ENCODE assay signal across 8 cellular contexts in the genomic region with DNA sequence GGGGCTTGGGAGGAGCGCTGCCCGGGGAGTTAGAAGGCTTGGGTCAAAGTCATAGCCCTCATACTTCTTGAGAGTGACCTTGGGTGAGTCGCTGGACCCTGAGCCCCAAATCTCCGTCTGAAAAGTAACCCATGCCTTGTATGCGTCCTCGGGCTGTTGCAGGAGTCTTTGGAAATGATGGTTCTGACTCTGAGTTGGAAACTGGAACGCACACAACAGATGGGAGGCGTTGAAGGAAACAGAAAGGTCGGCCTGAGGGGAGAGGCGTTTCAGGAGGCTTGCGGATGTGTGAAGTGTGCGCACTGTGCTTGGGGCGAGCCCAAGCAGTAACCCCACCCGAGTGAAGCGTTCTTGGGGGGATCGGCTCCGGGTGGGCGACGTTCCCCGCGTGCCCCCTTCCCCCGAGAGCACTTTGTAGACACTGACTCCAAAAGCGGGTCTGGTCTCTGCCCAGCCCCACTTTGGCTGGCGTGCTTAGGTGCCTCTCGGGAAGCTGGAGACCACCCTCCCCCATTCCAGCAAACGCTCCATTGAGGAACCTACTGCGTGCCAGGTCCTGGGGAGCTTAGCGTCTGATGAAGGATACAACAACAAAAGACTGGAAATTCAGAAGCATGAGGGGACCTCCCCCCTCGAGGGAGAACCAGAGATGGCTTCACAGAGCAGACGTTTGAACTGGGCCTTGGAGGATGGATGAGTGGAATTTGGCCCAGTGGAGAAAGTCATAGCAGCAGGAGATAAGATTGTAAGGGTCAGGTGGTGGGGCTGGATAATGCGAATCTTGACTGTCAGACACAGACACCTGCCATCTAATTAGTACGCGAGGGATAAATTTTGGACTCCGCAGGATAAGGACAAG. TPM values are rescaled to one million over a fixed set of nuclear protein-coding genes. Genes with fewer than 3 reads are reported as not detected.
A peak's percentile ranks its signal among the peaks of the same experiment; 100 is the strongest.
DNase-seq lines count a peak whose midpoint lies in the region; ATAC-seq and TF ChIP-seq lines count a peak whose summit lies in the region.

No MANE protein-coding gene starts in this region.

- no peaks in the 10 kb centered on the region for H3K27me3 Mint-ChIP-seq in activated CD4-positive, alpha-beta memory T cell treated with anti-CD3 and anti-CD28 coated beads for 36 hours
- H3K27me3 Mint-ChIP-seq in glutamatergic neuron (ENCODE audit: unreplicated experiment) (peaks cover 2% of the 10 kb centered on the region), progenitor cell of endocrine pancreas (no peaks in the 10 kb centered on the region), Calu3 (ENCODE audit: unreplicated experiment) (no peaks in the 10 kb centered on the region)

- no TSS peak for BruUV-seq in Calu3 (replicated peaks; lab: Mats Ljungman, UMichigan)

- peak overlapping the region; percentile 84 for H3K4me3 Mint-ChIP-seq in activated CD4-positive, alpha-beta memory T cell treated with anti-CD3 and anti-CD28 coated beads for 36 hours
- H3K4me3 Mint-ChIP-seq in glutamatergic neuron (ENCODE audit: unreplicated experiment) (peak overlapping the region; percentile 83), progenitor cell of endocrine pancreas (ENCODE audit: low read depth) (peak overlapping the region; percentile 86), Calu3 (ENCODE audit: low read depth, unreplicated experiment) (no peak overlapping the region)

- ATAC-seq in GM21737 (IDR thresholded peaks at IDR 0.05; ENCODE audit: unreplicated experiment) (no peak), HG03520 (IDR thresholded peaks at IDR 0.05; ENCODE audit: unreplicated experiment) (no peak)

- H3K9me3 Mint-ChIP-seq in activated CD4-positive, alpha-beta memory T cell treated with anti-CD3 and anti-CD28 coated beads for 36 hours: no peaks in the 10 kb centered on the region
- H3K9me3 Mint-ChIP-seq in glutamatergic neuron (ENCODE audit: unreplicated experiment) (peaks cover 8% of the 10 kb centered on the region), progenitor cell of endocrine pancreas (ENCODE audit: low read depth) (no peaks in the 10 kb centered on the region), Calu3 (ENCODE audit: low read depth, unreplicated experiment) (no peaks in the 10 kb centered on the region)

- CTCF ChIA-PET in activated CD4-positive, alpha-beta memory T cell treated with anti-CD3 and anti-CD28 coated beads for 36 hours (lab: Charles Lee): interaction anchor here (0.7 to 3.9 kb wide), 6 partner anchors 9 to 255 kb away, joined by 3 to 14 read pairs (median 4); no protein-coding TSS in a partner anchor
- CTCF ChIA-PET in Calu3 (lab: Charles Lee): no interaction called here

- peak; percentile 61 for DNase-seq in activated effector memory CD4-positive, alpha-beta T cell treated with anti-CD3 and anti-CD28 coated beads, Interleukin-2, amount 50 U/mL, for 16 hours
- DNase-seq in activated effector memory CD4-positive, alpha-beta T cell treated with Interleukin-2 at 50 U/mL for 16 hours: no peak
- DNase-seq in activated CD4-positive, alpha-beta memory T cell treated with anti-CD3 and anti-CD28 coated beads for 36 hours: peak; percentile 22
- DNase-seq in glutamatergic neuron: no peak
- no peak for DNase-seq in progenitor cell of endocrine pancreas (ENCODE audit: low spot score, unreplicated experiment)
- no peak for DNase-seq in Calu3

- peaks cover 2% of the 10 kb centered on the region for H3K36me3 Mint-ChIP-seq in activated CD4-positive, alpha-beta memory T cell treated with anti-CD3 and anti-CD28 coated beads for 36 hours
- H3K36me3 Mint-ChIP-seq in glutamatergic neuron (ENCODE audit: unreplicated experiment): no peaks in the 10 kb centered on the region
- peaks cover 2% of the 10 kb centered on the region for H3K36me3 Mint-ChIP-seq in progenitor cell of endocrine pancreas (ENCODE audit: insufficient read depth)
- no peaks in the 10 kb centered on the region for H3K36me3 Mint-ChIP-seq in Calu3 (ENCODE audit: insufficient read depth, unreplicated experiment)

- peaks cover 19% of the 10 kb centered on the region for H3K4me1 Mint-ChIP-seq in activated CD4-positive, alpha-beta memory T cell treated with anti-CD3 and anti-CD28 coated beads for 36 hours (ENCODE audit: low read depth)
- peaks cover 17% of the 10 kb centered on the region for H3K4me1 Mint-ChIP-seq in glutamatergic neuron (ENCODE audit: low read depth, unreplicated experiment)
- H3K4me1 Mint-ChIP-seq in progenitor cell of endocrine pancreas (ENCODE audit: low read depth): peaks cover 18% of the 10 kb centered on the region
- no peaks in the 10 kb centered on the region for H3K4me1 Mint-ChIP-seq in Calu3 (ENCODE audit: low read depth, unreplicated experiment)

- POLR2A ChIA-PET in activated CD4-positive, alpha-beta memory T cell treated with anti-CD3 and anti-CD28 coated beads for 36 hours (lab: Charles Lee): no interaction called here

- intact Hi-C loops in activated CD4-positive, alpha-beta memory T cell treated with anti-CD3 and anti-CD28 coated beads for 36 hours (cut with micrococcal nuclease): loop anchor here (2.0 to 10.0 kb wide), 6 partner anchors 70 to 487 kb away; partner anchors contain the start of genes ALDH1B1, DCAF10, POLR1E and SHB
- intact Hi-C loops in Calu3 (cut with micrococcal nuclease; ENCODE audit: unreplicated experiment): no loop called here

- H3K27ac Mint-ChIP-seq in activated CD4-positive, alpha-beta memory T cell treated with anti-CD3 and anti-CD28 coated beads for 36 hours: peak overlapping the region; percentile 87
- H3K27ac Mint-ChIP-seq in glutamatergic neuron (ENCODE audit: unreplicated experiment) (peak overlapping the region; percentile 80), progenitor cell of endocrine pancreas (peak overlapping the region; percentile 98), Calu3 (ENCODE audit: unreplicated experiment) (no peak overlapping the region)

- TF ChIP-seq CTCF in glutamatergic neuron (IDR thresholded peaks at IDR 0.05; ENCODE audit: partially characterized antibody, unreplicated experiment) (no peak), progenitor cell of endocrine pancreas (IDR thresholded peaks at IDR 0.05; ENCODE audit: unreplicated experiment) (no peak), Calu3 (IDR thresholded peaks at IDR 0.05; ENCODE audit: unreplicated experiment) (no peak)

RNA-seq across cellular contexts. Expression of gene SLC25A51, which starts 0.9 kb away (rescaled TPM):
- total RNA-seq in activated CD4-positive, alpha-beta memory T cell treated with anti-CD3 and anti-CD28 coated beads for 36 hours: 10 to 100 TPM; 24.0 to 25.8 TPM
- total RNA-seq in glutamatergic neuron (ENCODE audit: unreplicated experiment) (48.6 TPM), progenitor cell of endocrine pancreas (29.1 and 32.5 TPM in 2 replicates), Calu3 (2022) (9.3 and 10.3 TPM in 2 replicates)

Comparison
In these comparisons a context has a peak if more than half of its experiments do, and no peak if none do; other contexts are left out.
1. DNase-seq: peak in activated effector memory CD4-positive, alpha-beta T cell treated with anti-CD3 and anti-CD28 coated beads, Interleukin-2, amount 50 U/mL, for 16 hours (single experiment) and activated CD4-positive, alpha-beta memory T cell treated with anti-CD3 and anti-CD28 coated beads for 36 hours (single experiment); none in activated effector memory CD4-positive, alpha-beta T cell treated with Interleukin-2 at 50 U/mL for 16 hours (single experiment), glutamatergic neuron (single experiment), progenitor cell of endocrine pancreas (single experiment) and Calu3 (single experiment).